Comparison of ENCODE assay signal across 11 cellular contexts in the genomic region with DNA sequence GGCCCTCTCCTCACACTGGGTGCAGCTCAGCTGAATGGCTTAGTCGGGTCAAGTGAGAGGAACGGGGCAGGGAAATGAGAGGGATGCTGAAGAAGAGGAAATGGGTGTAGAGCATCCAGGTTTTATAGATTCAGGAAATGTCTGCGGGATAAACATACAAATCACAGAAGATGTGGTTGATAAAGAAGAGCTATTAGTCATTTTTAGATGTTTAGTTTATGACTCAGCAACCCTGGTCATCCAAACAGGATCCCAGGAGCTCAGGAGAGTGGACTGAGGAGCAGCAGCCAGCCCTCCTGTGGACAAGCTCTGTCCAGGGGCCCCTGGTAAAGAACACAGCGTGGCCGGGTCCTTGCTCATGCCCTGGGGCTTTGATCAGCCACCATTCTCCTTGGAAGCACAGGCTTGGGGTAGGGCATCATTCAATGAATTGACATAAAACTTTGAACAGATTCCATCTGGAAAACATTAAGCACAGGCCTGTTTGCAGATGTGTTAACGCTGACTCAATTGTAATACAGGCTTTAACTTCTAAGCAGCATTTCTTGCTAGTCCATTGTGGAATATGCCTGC.
DNase-seq lines count a peak whose midpoint lies in the region; ATAC-seq, FAIRE-seq and TF ChIP-seq lines count a peak whose summit lies in the region.
"Had no signal": no experiment of that assay in that cellular context is flagged by ENCODE, and none has a peak within 500 bp of the region (broad histone marks: within the 10 kb centered on the region; RNA-seq: fewer than 3 reads in every experiment).

No MANE protein-coding gene starts in this region.

- peaks cover 10% of the 10 kb centered on the region for H3K9me3 Mint-ChIP-seq in osteocyte (ENCODE audit: unreplicated experiment)
- H3K9me3 Mint-ChIP-seq in effector memory CD8-positive, alpha-beta T cell = no peaks in the 10 kb centered on the region
- H3K9me3 Mint-ChIP-seq: activated CD4-positive, alpha-beta memory T cell treated with anti-CD3 and anti-CD28 coated beads, Interleukin-2, amount 10 ng/mL, durations not matched to agents 7 days and 5 days had no signal

- peak; percentile 15 for TF ChIP-seq CTCF in osteocyte (IDR thresholded peaks at IDR 0.05)

- H3K4me3 Mint-ChIP-seq in osteocyte (ENCODE audit: unreplicated experiment) = no peak overlapping the region
- no peak overlapping the region for H3K4me3 Mint-ChIP-seq in effector memory CD8-positive, alpha-beta T cell
- H3K4me3 Mint-ChIP-seq: activated CD4-positive, alpha-beta memory T cell treated with anti-CD3 and anti-CD28 coated beads, Interleukin-2, amount 10 ng/mL, durations not matched to agents 7 days and 5 days had no signal

- DNase-seq in Daoy (ENCODE audit: low read depth) = peak; percentile 93
- peak; percentile 90 for DNase-seq in RCC 7860 (ENCODE audit: low spot score)
- DNase-seq in epithelial cell of prostate (ENCODE audit: low read depth, low spot score) = peak; percentile 64
- DNase-seq in osteocyte (ENCODE audit: extremely low spot score, unreplicated experiment) = peak; percentile 93
- no peak for DNase-seq in effector memory CD8-positive, alpha-beta T cell
- no peak for DNase-seq in activated CD8-positive, alpha-beta memory T cell treated with anti-CD3 and anti-CD28 coated beads, Interleukin-2, amount 50 U/mL, for 48 hours
- DNase-seq in NCI-H2029 (lab: John Stamatoyannopoulos, UW) = no peak
- no peak for DNase-seq in NCI-H510A treated with DMSO at 0.1 percent for 48 hours (lab: John Stamatoyannopoulos, UW)
- DNase-seq: activated CD4-positive, alpha-beta memory T cell treated with anti-CD3 and anti-CD28 coated beads, Interleukin-2, amount 10 ng/mL, durations not matched to agents 7 days and 5 days; effector memory CD4-positive, alpha-beta T cell; NCI-H69 had no signal

- H3K27me3 Mint-ChIP-seq in osteocyte (ENCODE audit: unreplicated experiment) = no peaks in the 10 kb centered on the region
- H3K27me3 Mint-ChIP-seq in effector memory CD8-positive, alpha-beta T cell = peaks cover 28 to 62% of the 10 kb centered on the region in 2 donors

- no peak for ATAC-seq in effector memory CD8-positive, alpha-beta T cell (replicated peaks)

- H3K36me3 Mint-ChIP-seq in osteocyte (ENCODE audit: unreplicated experiment) = peaks cover 23% of the 10 kb centered on the region
- no peaks in the 10 kb centered on the region for H3K36me3 Mint-ChIP-seq in effector memory CD8-positive, alpha-beta T cell (ENCODE audit: insufficient read depth)

- peak overlapping the region; percentile 88 for H3K27ac ChIP-seq in epithelial cell of prostate

- FAIRE-seq in RCC 7860 (lab: Jason Lieb, UNC) = peak; percentile 90

- peaks cover 34% of the 10 kb centered on the region for H3K4me1 Mint-ChIP-seq in osteocyte (ENCODE audit: unreplicated experiment)
- H3K4me1 Mint-ChIP-seq in effector memory CD8-positive, alpha-beta T cell (ENCODE audit: low read depth in 2 of 2) = peaks cover 0 to 4% of the 10 kb centered on the region in 2 donors

- H3K27ac Mint-ChIP-seq in osteocyte (ENCODE audit: unreplicated experiment) = peak overlapping the region; percentile 82
- H3K27ac Mint-ChIP-seq in effector memory CD8-positive, alpha-beta T cell = no peak overlapping the region
- H3K27ac Mint-ChIP-seq: activated CD4-positive, alpha-beta memory T cell treated with anti-CD3 and anti-CD28 coated beads, Interleukin-2, amount 10 ng/mL, durations not matched to agents 7 days and 5 days had no signal

Comparison
In these comparisons a context has a peak if more than half of its experiments do, and no peak if none do; other contexts are left out.
1. DNase-seq: peak in Daoy (single experiment), RCC 7860 (single experiment), epithelial cell of prostate (single experiment) and osteocyte (single experiment); none in effector memory CD8-positive, alpha-beta T cell (0 of 3), activated CD8-positive, alpha-beta memory T cell treated with anti-CD3 and anti-CD28 coated beads, Interleukin-2, amount 50 U/mL, for 48 hours (single experiment), NCI-H2029 (single experiment) and NCI-H510A treated with DMSO at 0.1 percent for 48 hours (single experiment).